Comparison of ENCODE assay signal across 1 cellular context in the genomic region with DNA sequence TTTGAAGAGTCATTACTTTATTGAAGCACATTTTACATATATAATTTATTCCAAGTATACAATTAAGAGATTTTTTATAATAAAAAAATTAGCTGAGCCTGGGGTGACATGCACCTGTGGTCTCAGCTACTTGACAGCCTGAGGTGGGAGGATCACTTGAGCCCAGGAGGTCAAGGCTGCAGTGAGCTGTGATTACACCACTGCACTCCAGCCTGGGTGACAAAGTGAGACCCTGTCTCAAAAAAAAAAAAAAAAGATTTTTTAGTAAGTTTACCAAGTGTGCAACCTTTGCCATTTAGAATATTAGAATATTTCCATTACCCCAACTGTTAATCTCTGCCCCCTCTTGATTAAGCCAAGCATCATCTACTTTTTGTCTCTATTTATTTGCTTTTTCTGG.
TF ChIP-seq lines count a peak whose summit lies in the region.

No MANE protein-coding gene starts in this region.

TF ChIP-seq in HepG2, 621 proteins besides CTCF, POLR2A, EP300 and RAD21 (continued from another document):
- TF ChIP-seq CBFB (CRISPR knock-in tag; IDR thresholded peaks at IDR 0.05) (no peak), MAZ (IDR thresholded peaks at IDR 0.05; ENCODE audit: borderline replicate concordance, low read depth, low read length) (no peak), MAZ (CRISPR knock-in tag; IDR thresholded peaks at IDR 0.05; ENCODE audit: low read depth) (no peak), ZNF556 (CRISPR knock-in tag; IDR thresholded peaks at IDR 0.05; ENCODE audit: borderline replicate concordance) (no peak), NFIC (IDR thresholded peaks at IDR 0.05; ENCODE audit: low read length) (no peak), ZNF124 (CRISPR knock-in tag; IDR thresholded peaks at IDR 0.05) (no peak), RARA (CRISPR knock-in tag; IDR thresholded peaks at IDR 0.05) (peak; percentile 62), ARNT (IDR thresholded peaks at IDR 0.05) (no peak), HNRNPH1 (optimal IDR thresholded peaks at IDR 0.05; ENCODE audit: low read depth, low read length) (no peak), NR2F1 (CRISPR knock-in tag; IDR thresholded peaks at IDR 0.05) (peak in 1 of 2 experiments; percentile 50; a peak in 1 of 4 replicates), ZNF572 (CRISPR knock-in tag; IDR thresholded peaks at IDR 0.05) (no peak)
- TF ChIP-seq, protein P1, sequence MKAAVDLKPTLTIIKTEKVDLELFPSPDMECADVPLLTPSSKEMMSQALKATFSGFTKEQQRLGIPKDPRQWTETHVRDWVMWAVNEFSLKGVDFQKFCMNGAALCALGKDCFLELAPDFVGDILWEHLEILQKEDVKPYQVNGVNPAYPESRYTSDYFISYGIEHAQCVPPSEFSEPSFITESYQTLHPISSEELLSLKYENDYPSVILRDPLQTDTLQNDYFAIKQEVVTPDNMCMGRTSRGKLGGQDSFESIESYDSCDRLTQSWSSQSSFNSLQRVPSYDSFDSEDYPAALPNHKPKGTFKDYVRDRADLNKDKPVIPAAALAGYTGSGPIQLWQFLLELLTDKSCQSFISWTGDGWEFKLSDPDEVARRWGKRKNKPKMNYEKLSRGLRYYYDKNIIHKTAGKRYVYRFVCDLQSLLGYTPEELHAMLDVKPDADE (CRISPR knock-in tag; IDR thresholded peaks at IDR 0.05) = no peak
TF ChIP-seq in HepG2: peak in this region for 11.
